Comparison of ENCODE assay signal across 1 cellular context in the genomic region with DNA sequence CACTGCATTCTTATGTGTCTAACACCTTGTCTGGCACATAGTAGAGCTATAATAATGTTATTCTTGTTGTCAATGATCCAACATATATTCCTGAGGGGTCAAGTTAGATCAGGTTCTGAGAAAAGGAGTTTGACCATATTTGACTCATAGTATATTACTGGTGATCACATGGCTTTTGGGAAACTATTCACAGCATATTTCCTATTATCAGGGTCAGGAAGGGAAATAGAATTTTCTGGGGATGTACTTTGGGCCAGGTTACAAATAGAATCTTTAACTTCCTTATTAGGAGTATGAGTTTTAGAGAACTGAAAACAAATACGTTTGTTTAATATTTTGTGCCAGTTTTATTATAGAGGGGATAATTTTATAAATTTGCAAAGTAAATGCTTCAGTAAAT.
TF ChIP-seq lines count a peak whose summit lies in the region.

No MANE protein-coding gene starts in this region.

TF ChIP-seq in HepG2, 621 proteins besides CTCF, POLR2A, EP300 and RAD21 (continued from another document):
- TF ChIP-seq, protein P1, sequence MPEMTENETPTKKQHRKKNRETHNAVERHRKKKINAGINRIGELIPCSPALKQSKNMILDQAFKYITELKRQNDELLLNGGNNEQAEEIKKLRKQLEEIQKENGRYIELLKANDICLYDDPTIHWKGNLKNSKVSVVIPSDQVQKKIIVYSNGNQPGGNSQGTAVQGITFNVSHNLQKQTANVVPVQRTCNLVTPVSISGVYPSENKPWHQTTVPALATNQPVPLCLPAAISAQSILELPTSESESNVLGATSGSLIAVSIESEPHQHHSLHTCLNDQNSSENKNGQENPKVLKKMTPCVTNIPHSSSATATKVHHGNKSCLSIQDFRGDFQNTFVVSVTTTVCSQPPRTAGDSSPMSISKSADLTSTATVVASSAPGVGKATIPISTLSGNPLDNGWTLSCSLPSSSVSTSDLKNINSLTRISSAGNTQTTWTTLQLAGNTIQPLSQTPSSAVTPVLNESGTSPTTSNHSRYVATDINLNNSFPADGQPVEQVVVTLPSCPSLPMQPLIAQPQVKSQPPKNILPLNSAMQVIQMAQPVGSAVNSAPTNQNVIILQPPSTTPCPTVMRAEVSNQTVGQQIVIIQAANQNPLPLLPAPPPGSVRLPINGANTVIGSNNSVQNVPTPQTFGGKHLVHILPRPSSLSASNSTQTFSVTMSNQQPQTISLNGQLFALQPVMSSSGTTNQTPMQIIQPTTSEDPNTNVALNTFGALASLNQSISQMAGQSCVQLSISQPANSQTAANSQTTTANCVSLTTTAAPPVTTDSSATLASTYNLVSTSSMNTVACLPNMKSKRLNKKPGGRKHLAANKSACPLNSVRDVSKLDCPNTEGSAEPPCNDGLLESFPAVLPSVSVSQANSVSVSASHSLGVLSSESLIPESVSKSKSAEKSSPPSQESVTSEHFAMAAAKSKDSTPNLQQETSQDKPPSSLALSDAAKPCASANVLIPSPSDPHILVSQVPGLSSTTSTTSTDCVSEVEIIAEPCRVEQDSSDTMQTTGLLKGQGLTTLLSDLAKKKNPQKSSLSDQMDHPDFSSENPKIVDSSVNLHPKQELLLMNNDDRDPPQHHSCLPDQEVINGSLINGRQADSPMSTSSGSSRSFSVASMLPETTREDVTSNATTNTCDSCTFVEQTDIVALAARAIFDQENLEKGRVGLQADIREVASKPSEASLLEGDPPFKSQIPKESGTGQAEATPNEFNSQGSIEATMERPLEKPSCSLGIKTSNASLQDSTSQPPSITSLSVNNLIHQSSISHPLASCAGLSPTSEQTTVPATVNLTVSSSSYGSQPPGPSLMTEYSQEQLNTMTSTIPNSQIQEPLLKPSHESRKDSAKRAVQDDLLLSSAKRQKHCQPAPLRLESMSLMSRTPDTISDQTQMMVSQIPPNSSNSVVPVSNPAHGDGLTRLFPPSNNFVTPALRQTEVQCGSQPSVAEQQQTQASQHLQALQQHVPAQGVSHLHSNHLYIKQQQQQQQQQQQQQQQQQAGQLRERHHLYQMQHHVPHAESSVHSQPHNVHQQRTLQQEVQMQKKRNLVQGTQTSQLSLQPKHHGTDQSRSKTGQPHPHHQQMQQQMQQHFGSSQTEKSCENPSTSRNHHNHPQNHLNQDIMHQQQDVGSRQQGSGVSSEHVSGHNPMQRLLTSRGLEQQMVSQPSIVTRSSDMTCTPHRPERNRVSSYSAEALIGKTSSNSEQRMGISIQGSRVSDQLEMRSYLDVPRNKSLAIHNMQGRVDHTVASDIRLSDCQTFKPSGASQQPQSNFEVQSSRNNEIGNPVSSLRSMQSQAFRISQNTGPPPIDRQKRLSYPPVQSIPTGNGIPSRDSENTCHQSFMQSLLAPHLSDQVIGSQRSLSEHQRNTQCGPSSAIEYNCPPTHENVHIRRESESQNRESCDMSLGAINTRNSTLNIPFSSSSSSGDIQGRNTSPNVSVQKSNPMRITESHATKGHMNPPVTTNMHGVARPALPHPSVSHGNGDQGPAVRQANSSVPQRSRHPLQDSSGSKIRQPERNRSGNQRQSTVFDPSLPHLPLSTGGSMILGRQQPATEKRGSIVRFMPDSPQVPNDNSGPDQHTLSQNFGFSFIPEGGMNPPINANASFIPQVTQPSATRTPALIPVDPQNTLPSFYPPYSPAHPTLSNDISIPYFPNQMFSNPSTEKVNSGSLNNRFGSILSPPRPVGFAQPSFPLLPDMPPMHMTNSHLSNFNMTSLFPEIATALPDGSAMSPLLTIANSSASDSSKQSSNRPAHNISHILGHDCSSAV (CRISPR knock-in tag; IDR thresholded peaks at IDR 0.05; ENCODE audit: borderline replicate concordance) = no peak
- TF ChIP-seq, protein P2, sequence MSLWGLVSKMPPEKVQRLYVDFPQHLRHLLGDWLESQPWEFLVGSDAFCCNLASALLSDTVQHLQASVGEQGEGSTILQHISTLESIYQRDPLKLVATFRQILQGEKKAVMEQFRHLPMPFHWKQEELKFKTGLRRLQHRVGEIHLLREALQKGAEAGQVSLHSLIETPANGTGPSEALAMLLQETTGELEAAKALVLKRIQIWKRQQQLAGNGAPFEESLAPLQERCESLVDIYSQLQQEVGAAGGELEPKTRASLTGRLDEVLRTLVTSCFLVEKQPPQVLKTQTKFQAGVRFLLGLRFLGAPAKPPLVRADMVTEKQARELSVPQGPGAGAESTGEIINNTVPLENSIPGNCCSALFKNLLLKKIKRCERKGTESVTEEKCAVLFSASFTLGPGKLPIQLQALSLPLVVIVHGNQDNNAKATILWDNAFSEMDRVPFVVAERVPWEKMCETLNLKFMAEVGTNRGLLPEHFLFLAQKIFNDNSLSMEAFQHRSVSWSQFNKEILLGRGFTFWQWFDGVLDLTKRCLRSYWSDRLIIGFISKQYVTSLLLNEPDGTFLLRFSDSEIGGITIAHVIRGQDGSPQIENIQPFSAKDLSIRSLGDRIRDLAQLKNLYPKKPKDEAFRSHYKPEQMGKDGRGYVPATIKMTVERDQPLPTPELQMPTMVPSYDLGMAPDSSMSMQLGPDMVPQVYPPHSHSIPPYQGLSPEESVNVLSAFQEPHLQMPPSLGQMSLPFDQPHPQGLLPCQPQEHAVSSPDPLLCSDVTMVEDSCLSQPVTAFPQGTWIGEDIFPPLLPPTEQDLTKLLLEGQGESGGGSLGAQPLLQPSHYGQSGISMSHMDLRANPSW (CRISPR knock-in tag; IDR thresholded peaks at IDR 0.05; ENCODE audit: borderline replicate concordance) = no peak
- TF ChIP-seq TOE1 (CRISPR knock-in tag; IDR thresholded peaks at IDR 0.05) (no peak), ZNF354B (CRISPR knock-in tag; IDR thresholded peaks at IDR 0.05) (no peak), ISL2 (CRISPR knock-in tag; IDR thresholded peaks at IDR 0.05) (no peak), GZF1 (CRISPR knock-in tag; IDR thresholded peaks at IDR 0.05) (no peak), PCBP1 (IDR thresholded peaks at IDR 0.05; ENCODE audit: borderline replicate concordance, low read depth, low read length) (no peak), NFATC3 (CRISPR knock-in tag; IDR thresholded peaks at IDR 0.05) (no peak), ZNF776 (CRISPR knock-in tag; IDR thresholded peaks at IDR 0.05) (no peak), DPF2 (CRISPR knock-in tag; IDR thresholded peaks at IDR 0.05; ENCODE audit: borderline replicate concordance, low read depth) (no peak), GTF3A (CRISPR knock-in tag; conservative IDR thresholded peaks at IDR 0.05) (no peak)
- TF ChIP-seq, protein P3, sequence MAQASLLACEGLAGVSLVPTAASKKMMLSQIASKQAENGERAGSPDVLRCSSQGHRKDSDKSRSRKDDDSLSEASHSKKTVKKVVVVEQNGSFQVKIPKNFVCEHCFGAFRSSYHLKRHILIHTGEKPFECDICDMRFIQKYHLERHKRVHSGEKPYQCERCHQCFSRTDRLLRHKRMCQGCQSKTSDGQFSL (CRISPR knock-in tag; IDR thresholded peaks at IDR 0.05) = no peak
